22 cellular contexts compared by ENCODE assay signal in the genomic region with DNA sequence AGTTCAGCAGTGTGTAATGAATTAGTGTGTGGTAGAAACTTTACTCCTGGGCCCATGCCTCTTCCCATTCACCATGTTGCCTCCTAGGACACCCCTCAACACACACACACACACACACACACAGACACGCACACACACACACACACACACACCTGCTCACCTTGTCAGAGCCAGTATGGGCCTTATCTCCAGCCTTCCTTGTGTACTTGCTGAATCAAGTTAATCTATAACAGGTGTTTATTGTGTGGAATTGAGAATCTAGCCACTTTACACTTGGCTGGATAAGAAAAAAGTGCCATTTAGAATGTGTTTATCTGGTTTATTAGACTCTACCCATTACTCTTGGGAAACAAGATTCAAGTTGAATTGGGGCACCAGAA. TPM values are rescaled to one million over a fixed set of nuclear protein-coding genes. Genes with fewer than 3 reads are reported as not detected.
A peak's percentile ranks its signal among the peaks of the same experiment; 100 is the strongest.
DNase-seq lines count a peak whose midpoint lies in the region; ATAC-seq, FAIRE-seq and TF ChIP-seq lines count a peak whose summit lies in the region.
"Had no signal": no experiment of that assay in that cellular context is flagged by ENCODE, and none has a peak within 500 bp of the region (broad histone marks: within the 10 kb centered on the region; RNA-seq: fewer than 3 reads in every experiment).

No MANE protein-coding gene starts in this region.

- H3K79me2 ChIP-seq in PC-9 (ENCODE audit: low read depth) (no peaks in the 10 kb centered on the region), hepatocyte (no peaks in the 10 kb centered on the region)

- H3K36me3 ChIP-seq in PC-9 (ENCODE audit: low read depth) (no peaks in the 10 kb centered on the region), hepatocyte (replicated peaks; ENCODE audit: insufficient read depth, low read depth) (no peaks in the 10 kb centered on the region), pancreas (no peaks in the 10 kb centered on the region)
- no peaks in the 10 kb centered on the region for H3K36me3 ChIP-seq in naive thymus-derived CD4-positive, alpha-beta T cell (ENCODE audit: control insufficient read depth in 2 of 3, insufficient read depth in 3 of 3, low read length in 3 of 3)
- H3K36me3 ChIP-seq: BLaER1 had no signal

- no peak overlapping the region for H3K27ac Mint-ChIP-seq in naive thymus-derived CD4-positive, alpha-beta T cell
- H3K27ac Mint-ChIP-seq: CD8-positive, alpha-beta T cell; IgD-negative memory B cell had no signal

- H3K9me2 ChIP-seq in PC-9 (ENCODE audit: insufficient read depth): no peaks in the 10 kb centered on the region
- no peaks in the 10 kb centered on the region for H3K9me2 ChIP-seq in hepatocyte (replicated peaks; ENCODE audit: insufficient read depth)

- DNase-seq in COLO668 (lab: John Stamatoyannopoulos, UW; ENCODE audit: unreplicated experiment): peak; percentile 65
- DNase-seq in PC-9: no peak
- peak; percentile 27 for DNase-seq in hepatocyte (ENCODE audit: low spot score)
- peak in 3 of 6 donors; percentile 24 to 57 (median 28) for DNase-seq in pancreas
- DNase-seq in naive thymus-derived CD4-positive, alpha-beta T cell: no peak
- no peak for DNase-seq in posterior cingulate gyrus
- DNase-seq in NCI-H1417 treated with DMSO at 0.1 percent for 48 hours (lab: John Stamatoyannopoulos, UW): no peak
- DNase-seq: CD8-positive, alpha-beta T cell; DMS 273 treated with DMSO at 0.1 percent for 48 hours; GF-D8; GM23248; HCEC 1CT; Karpas-422; NCI-H1436 treated with DMSO at 0.1 percent for 48 hours; NCI-H2029 treated with DMSO at 0.1 percent for 48 hours; NCI-H2171 had no signal

- no peak overlapping the region for H2AFZ ChIP-seq in PC-9
- no peak overlapping the region for H2AFZ ChIP-seq in hepatocyte
- H2AFZ ChIP-seq: GM23248 had no signal

- H3K9me3 Mint-ChIP-seq in naive thymus-derived CD4-positive, alpha-beta T cell: peaks cover 0 to 9% (median 0%) of the 10 kb centered on the region in 11 donors

- CTCF ChIA-PET in PC-9 (lab: Charles Lee): interaction anchor here (1.2 kb wide), 1 partner anchor 31 kb away, joined by 3 read pairs; no protein-coding TSS in a partner anchor
- CTCF ChIA-PET in naive thymus-derived CD4-positive, alpha-beta T cell (lab: Charles Lee): no interaction called here

- POLR2A ChIA-PET in PC-9 (lab: Charles Lee; ENCODE audit: unreplicated experiment): interaction anchor here (0.7 to 1.2 kb wide), 3 partner anchors 23 to 1029 kb away, joined by 5 to 11 read pairs (median 8); no protein-coding TSS in a partner anchor
- POLR2A ChIA-PET in naive thymus-derived CD4-positive, alpha-beta T cell (lab: Charles Lee): no interaction called here

- H3K9me3 ChIP-seq in PC-9 (ENCODE audit: insufficient read depth, low read depth) (peaks cover 13% of the 10 kb centered on the region; the same call in 1 of the 2 replicates), hepatocyte (ENCODE audit: low read depth) (no peaks in the 10 kb centered on the region), pancreas (no peaks in the 10 kb centered on the region)
- H3K9me3 ChIP-seq in naive thymus-derived CD4-positive, alpha-beta T cell (ENCODE audit: control insufficient read depth in 2 of 3, low read length in 3 of 3): no peaks in the 10 kb centered on the region
- H3K9me3 ChIP-seq: BLaER1 had no signal

- H3K4me1 ChIP-seq in PC-9 (replicated peaks; ENCODE audit: insufficient read depth) (peaks cover 36% of the 10 kb centered on the region), hepatocyte (ENCODE audit: insufficient read depth) (peaks cover 6% of the 10 kb centered on the region), pancreas (peaks cover 0 to 14% (median 2%) of the 10 kb centered on the region in 3 donors)
- H3K4me1 ChIP-seq in naive thymus-derived CD4-positive, alpha-beta T cell (ENCODE audit: control insufficient read depth in 2 of 2, insufficient read depth in 2 of 2, low read length in 2 of 2): no peaks in the 10 kb centered on the region
- H3K4me1 ChIP-seq: BLaER1 had no signal

- H4K20me1 ChIP-seq in PC-9 (ENCODE audit: insufficient read depth) (no peaks in the 10 kb centered on the region), hepatocyte (ENCODE audit: insufficient read depth, poor library complexity, severe bottlenecking) (no peaks in the 10 kb centered on the region)
- H4K20me1 ChIP-seq: BLaER1 had no signal

- H3K4me3 ChIP-seq in PC-9 (no peak overlapping the region), hepatocyte (no peak overlapping the region), pancreas (no peak overlapping the region)
- H3K4me3 ChIP-seq in naive thymus-derived CD4-positive, alpha-beta T cell (ENCODE audit: low read length): no peak overlapping the region
- H3K4me3 ChIP-seq: BLaER1, GM23248 had no signal

- H3K36me3 Mint-ChIP-seq in naive thymus-derived CD4-positive, alpha-beta T cell: no peaks in the 10 kb centered on the region
- H3K36me3 Mint-ChIP-seq: CD8-positive, alpha-beta T cell; IgD-negative memory B cell had no signal

- no peak for FAIRE-seq in pancreas (lab: Jason Lieb, UNC)
- FAIRE-seq: A204.1, RCC 7860 had no signal

- 54% methylated on average over 1 of the region's 1 CpG for WGBS in hepatocyte (ENCODE audit: low lambda C conversion rate, missing lambda C conversion rate)
- 0 to 9% methylated on average over 1 of the region's 1 CpG for WGBS in pancreas, 2 donors

- H3K27me3 Mint-ChIP-seq in naive thymus-derived CD4-positive, alpha-beta T cell: peaks cover 13 to 40% (median 18%) of the 10 kb centered on the region in 5 donors

- TF ChIP-seq CTCF in PC-9 (conservative IDR thresholded peaks at IDR 0.05): no peak
- TF ChIP-seq CTCF in hepatocyte (IDR thresholded peaks at IDR 0.05; ENCODE audit: poor library complexity): no peak
- no peak for TF ChIP-seq CTCF in pancreas (IDR thresholded peaks at IDR 0.05)

- H3K4me1 Mint-ChIP-seq in naive thymus-derived CD4-positive, alpha-beta T cell: no peaks in the 10 kb centered on the region

- H3K27me3 ChIP-seq in PC-9 (ENCODE audit: insufficient read depth, low read depth) (no peaks in the 10 kb centered on the region), hepatocyte (no peaks in the 10 kb centered on the region), pancreas (no peaks in the 10 kb centered on the region)
- no peaks in the 10 kb centered on the region for H3K27me3 ChIP-seq in naive thymus-derived CD4-positive, alpha-beta T cell (ENCODE audit: control insufficient read depth in 2 of 2, insufficient read depth in 2 of 2, low read length in 2 of 2)
- H3K27me3 ChIP-seq: BLaER1 had no signal

- no TSS peak for BruUV-seq in PC-9 (replicated peaks; lab: Mats Ljungman, UMichigan)

- H3K27ac ChIP-seq in PC-9: no peak overlapping the region; the same call in 1 of the 2 replicates
- H3K27ac ChIP-seq in hepatocyte: peak overlapping the region; percentile 57
- peak overlapping the region in 1 of 4 donors; percentile 15 for H3K27ac ChIP-seq in pancreas
- no peak overlapping the region for H3K27ac ChIP-seq in naive thymus-derived CD4-positive, alpha-beta T cell (ENCODE audit: low read depth, low read length)
- H3K27ac ChIP-seq: BLaER1, GM23248 had no signal

- intact Hi-C loops in PC-9 (cut with micrococcal nuclease; ENCODE audit: unreplicated experiment): loop anchor here (1.0 to 2.0 kb wide), 4 partner anchors 8 to 24 kb away; a partner anchor contains a TSS
- intact Hi-C loops in pancreas (cut with DNase I): no loop called here
- intact Hi-C loops in naive thymus-derived CD4-positive, alpha-beta T cell (cut with micrococcal nuclease): no loop called here
- intact Hi-C loops in posterior cingulate gyrus (cut with DNase I): no loop called here

- no peak overlapping the region for H3K4me3 Mint-ChIP-seq in naive thymus-derived CD4-positive, alpha-beta T cell
- H3K4me3 Mint-ChIP-seq: CD8-positive, alpha-beta T cell; IgD-negative memory B cell had no signal

- ATAC-seq in pancreas: peak; percentile 75 to 97 (median 84)
- ATAC-seq in naive thymus-derived CD4-positive, alpha-beta T cell: no peak
- ATAC-seq: CD8-positive, alpha-beta T cell; Right ventricle myocardium inferior had no signal

- peak overlapping the region; percentile 61 for H3K4me2 ChIP-seq in PC-9
- H3K4me2 ChIP-seq in hepatocyte: peak overlapping the region; percentile 41
- H3K4me2 ChIP-seq: BLaER1 had no signal

- peaks cover 25% of the 10 kb centered on the region for H3F3A ChIP-seq in PC-9 (ENCODE audit: insufficient read depth, low read depth)

RNA-seq across cellular contexts. Expression of a gene that starts 14.5 kb away (rescaled TPM):
- total RNA-seq in PC-9 (2021) (31.5 and 35.5 TPM in 2 replicates), hepatocyte (19.4 and 27.1 TPM in 2 replicates), pancreas (10 to 100 TPM in 1 of 6 donors, 1 to 10 TPM in 5; 4.5 to 11.2 (median 6.9) TPM)
- polyA plus RNA-seq in hepatocyte (14.6 and 19.4 TPM in 2 replicates), pancreas (10 to 100 TPM in 1 of 2 donors, 1 to 10 TPM in 1; 7.1 to 11.5 TPM)
- 10 to 100 TPM in 4 of 5 experiments, 1 to 10 TPM in 1; 9.3 to 21.3 (median 14.2) TPM for total RNA-seq in naive thymus-derived CD4-positive, alpha-beta T cell
- polyA plus RNA-seq in naive thymus-derived CD4-positive, alpha-beta T cell: 1 to 10 TPM; 6.8 to 9.6 TPM

RNA-seq across cellular contexts. Expression of a gene that starts 42.0 kb away (rescaled TPM):
- total RNA-seq in PC-9 (2021) (not detected in 2 replicates), hepatocyte (not detected in 2 replicates), pancreas (under 1 TPM in 1 of 6 donors, not detected in 5; 0.09 TPM)
- polyA plus RNA-seq in hepatocyte (not detected in 2 replicates), pancreas (under 1 TPM in 1 of 2 donors, not detected in 1; 0.05 TPM)
- under 1 TPM in 1 of 5 experiments, not detected in 4; 0.17 TPM for total RNA-seq in naive thymus-derived CD4-positive, alpha-beta T cell
- not detected for polyA plus RNA-seq in naive thymus-derived CD4-positive, alpha-beta T cell
- total RNA-seq: CD8-positive, alpha-beta T cell; GM23248; MCF 10A; Right ventricle myocardium inferior had no signal
- polyA plus RNA-seq: GM23248, IgD-negative memory B cell had no signal

Comparison
In these comparisons a context has a peak if more than half of its experiments do, and no peak if none do; other contexts are left out.
1. DNase-seq: peak in COLO668 (single experiment) and hepatocyte (single experiment); none in PC-9 (0 of 2), naive thymus-derived CD4-positive, alpha-beta T cell (0 of 9), posterior cingulate gyrus (0 of 10) and NCI-H1417 treated with DMSO at 0.1 percent for 48 hours (single experiment).